1 cellular context compared by ENCODE assay signal in the genomic region with DNA sequence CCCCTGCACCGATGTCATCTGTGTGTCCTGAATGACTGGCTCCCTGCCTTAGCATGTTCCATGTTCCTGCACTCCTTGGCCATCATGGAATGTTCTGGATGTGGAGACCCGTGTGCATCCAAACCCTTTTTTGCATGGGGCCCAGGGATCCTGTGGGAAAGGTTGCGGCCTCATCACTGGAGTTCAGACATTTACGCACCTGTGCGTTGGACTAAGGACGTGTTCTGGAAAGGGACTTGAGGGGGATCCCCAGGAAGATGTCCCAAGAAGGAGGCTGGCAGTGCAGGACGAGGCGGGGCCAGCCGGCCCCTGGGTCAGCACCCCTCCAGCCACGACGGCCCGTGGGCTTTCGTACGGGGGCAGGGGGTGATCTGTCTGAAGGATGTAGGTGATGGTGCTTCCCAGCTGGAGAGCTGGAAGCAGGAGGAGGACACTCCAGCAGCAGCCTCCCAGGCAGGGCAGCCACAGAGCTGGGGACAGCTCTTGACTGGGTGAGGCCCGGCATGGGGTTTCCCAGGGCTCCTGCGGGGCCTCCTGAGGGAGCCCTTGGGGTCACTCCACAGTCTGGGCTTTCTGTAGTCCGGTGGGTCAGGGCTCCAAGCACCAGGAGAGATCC.
TF ChIP-seq lines count a peak whose summit lies in the region.

No MANE protein-coding gene starts in this region.

TF ChIP-seq in H1, 55 proteins besides CTCF, POLR2A, EP300 and RAD21:
- TF ChIP-seq SUZ12 (IDR thresholded peaks at IDR 0.05; ENCODE audit: low read length) (no peak), EGR1 (IDR thresholded peaks at IDR 0.05; ENCODE audit: borderline replicate concordance, low read depth, low read length) (no peak), ZNF274 (IDR thresholded peaks at IDR 0.05; ENCODE audit: borderline replicate concordance, extremely low read depth, low read length) (no peak), NANOG (IDR thresholded peaks at IDR 0.05; ENCODE audit: insufficient read depth, low read depth, low read length, poor library complexity, severe bottlenecking) (no peak), KDM4A (IDR thresholded peaks at IDR 0.05; ENCODE audit: low read depth, low read length, severe bottlenecking) (no peak), GTF2F1 (IDR thresholded peaks at IDR 0.05; ENCODE audit: borderline replicate concordance, low read depth, low read length) (no peak), TCF12 (IDR thresholded peaks at IDR 0.05; ENCODE audit: low read depth, low read length) (no peak), SIX5 (IDR thresholded peaks at IDR 0.05; ENCODE audit: low read depth, low read length) (no peak), SAP30 (IDR thresholded peaks at IDR 0.05; ENCODE audit: insufficient read depth, insufficient replicate concordance, low read length) (no peak), BACH1 (IDR thresholded peaks at IDR 0.05; ENCODE audit: low read length) (no peak), SP2 (IDR thresholded peaks at IDR 0.05; ENCODE audit: low read length) (no peak), MAFK (IDR thresholded peaks at IDR 0.05; ENCODE audit: low read depth, low read length) (no peak), NRF1 (IDR thresholded peaks at IDR 0.05; ENCODE audit: low read depth, low read length) (no peak), SP4 (IDR thresholded peaks at IDR 0.05; ENCODE audit: low read length) (no peak), CREB1 (IDR thresholded peaks at IDR 0.05) (no peak), YY1 (IDR thresholded peaks at IDR 0.05; ENCODE audit: low read depth, low read length) (no peak), HDAC2 (IDR thresholded peaks at IDR 0.05; ENCODE audit: borderline replicate concordance in 1 of 2, low read depth in 2 of 2, low read length in 2 of 2) (no peak)
- TF ChIP-seq, protein P1, sequence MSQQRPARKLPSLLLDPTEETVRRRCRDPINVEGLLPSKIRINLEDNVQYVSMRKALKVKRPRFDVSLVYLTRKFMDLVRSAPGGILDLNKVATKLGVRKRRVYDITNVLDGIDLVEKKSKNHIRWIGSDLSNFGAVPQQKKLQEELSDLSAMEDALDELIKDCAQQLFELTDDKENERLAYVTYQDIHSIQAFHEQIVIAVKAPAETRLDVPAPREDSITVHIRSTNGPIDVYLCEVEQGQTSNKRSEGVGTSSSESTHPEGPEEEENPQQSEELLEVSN (IDR thresholded peaks at IDR 0.05): no peak
- TF ChIP-seq, protein P2, sequence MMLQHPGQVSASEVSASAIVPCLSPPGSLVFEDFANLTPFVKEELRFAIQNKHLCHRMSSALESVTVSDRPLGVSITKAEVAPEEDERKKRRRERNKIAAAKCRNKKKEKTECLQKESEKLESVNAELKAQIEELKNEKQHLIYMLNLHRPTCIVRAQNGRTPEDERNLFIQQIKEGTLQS (IDR thresholded peaks at IDR 0.05; ENCODE audit: insufficient read depth, low read depth, low read length): no peak
